Comparison of ENCODE assay signal across 18 cellular contexts in the genomic region with DNA sequence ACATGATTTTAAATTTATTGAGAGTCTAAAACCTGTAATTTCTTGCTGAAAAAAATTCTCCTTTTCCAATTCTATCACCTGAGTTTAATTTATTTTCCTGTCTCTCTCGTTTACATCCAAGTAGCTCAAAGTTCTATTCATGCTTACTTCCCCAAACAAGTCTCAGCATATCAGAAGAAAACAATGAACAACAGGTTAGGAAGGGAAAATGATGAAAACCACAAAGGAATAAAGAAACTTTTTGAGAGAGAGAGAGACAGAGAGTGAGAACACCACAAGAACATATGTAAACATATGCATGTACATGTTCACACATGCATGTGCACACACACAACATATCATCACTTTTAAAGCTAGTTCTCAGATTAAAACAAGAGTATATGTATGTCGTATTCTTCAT.
"Had no signal": no experiment of that assay in that cellular context is flagged by ENCODE, and none has a peak within 500 bp of the region (broad histone marks: within the 10 kb centered on the region; RNA-seq: fewer than 3 reads in every experiment).

No MANE protein-coding gene starts in this region.

- H3K4me1 Mint-ChIP-seq: mesothelial cell of epicardium had no signal

- H3K4me3 Mint-ChIP-seq: dendritic cell treated with granulocyte-macrophage colony-stimulating factor and Interleukin-4, amounts not matched to agents 40 ng/mL and 50 ng/mL, for 4 days; effector memory CD8-positive, alpha-beta T cell; mesothelial cell of epicardium; natural killer cell treated with Interleukin-12 subunit alpha and Interleukin-12 subunit beta and Interleukin-15 and Interleukin-18, amount 100 ng/mL, for 72 hours; neural progenitor cell had no signal

- H3K27me3 ChIP-seq: heart right ventricle, neural progenitor cell, ovary, stomach had no signal

- H3K36me3 ChIP-seq: neural progenitor cell, ovary had no signal

- H3K4me2 ChIP-seq: neural progenitor cell had no signal

- DNase-seq: effector memory CD8-positive, alpha-beta T cell; heart right ventricle; hypothalamus; nucleus accumbens; ovary; right cardiac atrium; small intestine; stimulated activated CD4-positive, alpha-beta T cell treated with anti-CD3 and anti-CD28 coated beads, Interleukin-12 subunit alpha, Interleukin-12 subunit beta, amount 100 ng/mL, for 4 hours; stimulated activated naive CD4-positive, alpha-beta T cell; stomach; substantia nigra; trophoblast cell had no signal

- H3K4me1 ChIP-seq: heart right ventricle, neural progenitor cell, stomach had no signal

- ATAC-seq: effector memory CD8-positive, alpha-beta T cell; heart right ventricle; left lobe of liver; natural killer cell treated with Interleukin-12 subunit alpha and Interleukin-12 subunit beta and Interleukin-15 and Interleukin-18, amount 100 ng/mL, for 72 hours; right cardiac atrium had no signal

- H3K4me3 ChIP-seq: heart right ventricle, neural progenitor cell, ovary, stomach, thoracic aorta had no signal

- H3K27ac Mint-ChIP-seq: dendritic cell treated with granulocyte-macrophage colony-stimulating factor and Interleukin-4, amounts not matched to agents 40 ng/mL and 50 ng/mL, for 4 days; effector memory CD8-positive, alpha-beta T cell; mesothelial cell of epicardium; natural killer cell treated with Interleukin-12 subunit alpha and Interleukin-12 subunit beta and Interleukin-15 and Interleukin-18, amount 100 ng/mL, for 72 hours; neural progenitor cell had no signal

- H3K27me3 Mint-ChIP-seq: dendritic cell treated with granulocyte-macrophage colony-stimulating factor and Interleukin-4, amounts not matched to agents 40 ng/mL and 50 ng/mL, for 4 days; effector memory CD8-positive, alpha-beta T cell; natural killer cell treated with Interleukin-12 subunit alpha and Interleukin-12 subunit beta and Interleukin-15 and Interleukin-18, amount 100 ng/mL, for 72 hours had no signal

- H3K9me3 Mint-ChIP-seq: dendritic cell treated with granulocyte-macrophage colony-stimulating factor and Interleukin-4, amounts not matched to agents 40 ng/mL and 50 ng/mL, for 4 days; effector memory CD8-positive, alpha-beta T cell; mesothelial cell of epicardium; natural killer cell treated with Interleukin-12 subunit alpha and Interleukin-12 subunit beta and Interleukin-15 and Interleukin-18, amount 100 ng/mL, for 72 hours; neural progenitor cell had no signal

- H2AFZ ChIP-seq: neural progenitor cell had no signal

- H3K27ac ChIP-seq: heart right ventricle, neural progenitor cell, ovary, stomach, thoracic aorta had no signal
